8 cellular contexts compared by ENCODE assay signal in the genomic region with DNA sequence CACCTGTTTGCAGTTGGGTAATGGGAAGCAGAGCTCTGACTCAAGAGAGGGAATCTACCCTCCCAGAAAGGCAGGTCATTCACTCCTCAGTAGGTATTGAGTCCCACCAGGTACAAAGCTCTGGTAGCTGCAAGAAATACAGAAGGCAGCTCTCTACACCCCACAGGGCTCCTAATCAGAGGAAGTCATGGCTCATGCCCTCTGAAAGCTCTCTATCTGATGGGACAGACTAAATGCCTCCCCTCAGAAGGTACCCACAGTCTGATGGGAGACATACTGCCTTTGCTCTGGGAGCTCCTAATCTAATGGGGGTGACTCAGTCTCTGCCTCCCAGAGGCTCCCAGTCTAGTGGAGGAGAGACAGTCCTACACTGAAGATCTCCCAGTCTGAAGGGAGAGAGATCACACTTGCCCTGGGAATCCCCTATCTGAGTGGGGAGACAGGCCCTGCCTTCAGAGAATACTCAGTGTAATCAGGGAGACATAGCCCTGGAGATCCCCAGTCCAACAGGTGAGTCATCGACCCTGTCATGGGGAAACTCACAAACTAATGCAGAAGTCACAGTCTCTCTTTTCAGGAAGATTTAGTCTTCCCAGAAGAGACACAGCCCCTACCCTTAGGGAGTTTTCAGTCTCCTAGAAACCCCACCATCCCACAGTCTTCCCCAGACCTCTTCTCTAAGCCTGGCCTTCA.
DNase-seq lines count a peak whose midpoint lies in the region; ATAC-seq and TF ChIP-seq lines count a peak whose summit lies in the region.

No MANE protein-coding gene starts in this region.

- H3K27ac ChIP-seq in brain microvascular endothelial cell: no peak overlapping the region

- H3K4me3 ChIP-seq in brain microvascular endothelial cell (ENCODE audit: low read depth, low read length): no peak overlapping the region

- no peaks in the 10 kb centered on the region for H3K36me3 ChIP-seq in brain microvascular endothelial cell (replicated peaks)

- DNase-seq in AG08396 (ENCODE audit: low spot score) (peak; percentile 55), brain microvascular endothelial cell (peak; percentile 18), RKO (ENCODE audit: low spot score) (no peak), activated gamma-delta T cell (lab: John Stamatoyannopoulos, UW) (no peak), NCI-H1092 treated with DMSO at 0.1 percent for 48 hours (lab: John Stamatoyannopoulos, UW) (no peak), midbrain (lab: John Stamatoyannopoulos, UW) (no peak)

- TF ChIP-seq CTCF in brain microvascular endothelial cell (IDR thresholded peaks at IDR 0.05; ENCODE audit: low read depth, low read length, missing control alignments): no peak

- H3K27me3 ChIP-seq in brain microvascular endothelial cell (replicated peaks): no peaks in the 10 kb centered on the region

- ATAC-seq in GM19328 (IDR thresholded peaks at IDR 0.05; ENCODE audit: unreplicated experiment) (peak; percentile 70), HG03196 (IDR thresholded peaks at IDR 0.05; ENCODE audit: unreplicated experiment) (peak; percentile 76)

- in situ Hi-C loops in brain microvascular endothelial cell (cut with HindIII; ENCODE audit: low pct_ligation_motif_present, low sequenced_read_pairs): no loop called here

Comparison
In these comparisons a context has a peak if more than half of its experiments do, and no peak if none do; other contexts are left out.
1. DNase-seq: peak in AG08396 (single experiment) and brain microvascular endothelial cell (single experiment); none in RKO (single experiment), activated gamma-delta T cell (single experiment), NCI-H1092 treated with DMSO at 0.1 percent for 48 hours (single experiment) and midbrain (single experiment).